ENCODE assay signal across 8 cellular contexts in the genomic region with DNA sequence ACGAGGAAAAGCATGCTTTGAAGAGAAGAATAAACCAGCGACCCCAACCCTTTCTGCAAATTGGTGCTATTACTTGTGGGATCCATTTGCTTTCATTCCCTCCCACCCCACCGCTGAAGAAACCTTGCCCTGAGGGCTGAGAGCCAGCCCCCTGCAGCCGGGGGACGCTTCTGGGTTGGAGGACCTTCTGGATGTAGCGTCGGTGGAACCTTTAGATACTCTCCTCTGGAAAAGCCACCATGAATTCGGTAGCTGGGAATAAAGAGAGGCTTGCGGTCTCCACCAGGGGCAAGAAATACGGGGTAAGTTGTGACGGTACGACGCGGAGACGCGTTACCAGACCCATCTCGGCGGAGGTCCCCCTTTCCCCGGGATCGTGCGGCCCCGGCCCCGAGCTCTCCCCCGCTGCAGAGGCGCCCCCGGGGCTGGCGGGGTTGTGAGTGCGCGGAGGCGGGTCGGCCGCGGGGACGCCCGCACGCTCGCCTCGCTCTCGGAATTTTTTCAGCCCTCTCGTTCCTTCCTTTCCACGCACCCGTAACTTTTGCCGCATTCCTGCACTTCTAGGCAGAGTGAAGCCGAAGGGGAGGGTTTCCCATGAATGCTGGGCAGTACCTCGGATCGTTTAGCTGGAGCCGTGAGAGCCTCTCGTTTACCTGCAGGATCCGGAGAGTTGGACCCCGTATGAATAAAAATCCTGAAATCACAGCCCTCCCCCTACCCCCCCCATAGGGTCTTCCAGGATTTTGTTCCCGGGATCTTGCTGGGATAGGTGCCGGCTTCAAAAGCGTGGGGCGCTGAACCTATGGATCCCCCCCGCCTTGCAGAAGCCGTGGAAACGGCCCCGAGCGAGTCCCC. TPM values are rescaled to one million over a fixed set of nuclear protein-coding genes. Genes with fewer than 3 reads are reported as not detected.
DNase-seq lines count a peak whose midpoint lies in the region; ATAC-seq and TF ChIP-seq lines count a peak whose summit lies in the region.

No MANE protein-coding gene starts in this region.

- peak overlapping the region; percentile 97 for H3K4me2 ChIP-seq in smooth muscle cell

- H3K9me3 ChIP-seq in iPS-18a (ENCODE audit: control insufficient read depth, low read depth, low read length) (no peaks in the 10 kb centered on the region), smooth muscle cell (replicated peaks; ENCODE audit: low read depth) (no peaks in the 10 kb centered on the region)

- H3K4me1 Mint-ChIP-seq in T-helper 1 cell treated with Interleukin-12 subunit alpha and Interleukin-12 subunit beta and Interleukin-4 antibody, amounts not matched to agents 30 μg/mL and 1 μg/mL, for 36 hours (ENCODE audit: low read depth), result peaks cover 18% of the 10 kb centered on the region
- H3K4me1 Mint-ChIP-seq in activated naive CD8-positive, alpha-beta T cell treated with anti-CD3 and anti-CD28 coated beads, Interleukin-2, amount 50 U/mL, for 24 hours, result peaks cover 23% of the 10 kb centered on the region

- peaks cover 55% of the 10 kb centered on the region for H3K79me2 ChIP-seq in smooth muscle cell (ENCODE audit: low read depth)

- ATAC-seq in activated naive CD8-positive, alpha-beta T cell treated with anti-CD3 and anti-CD28 coated beads, Interleukin-2, amount 50 U/mL, for 24 hours, result no peak
- ATAC-seq in HG02759 (IDR thresholded peaks at IDR 0.05; ENCODE audit: unreplicated experiment), result no peak

- H3K27me3 Mint-ChIP-seq in T-helper 1 cell treated with Interleukin-12 subunit alpha and Interleukin-12 subunit beta and Interleukin-4 antibody, amounts not matched to agents 30 μg/mL and 1 μg/mL, for 36 hours (ENCODE audit: low read depth), result peaks cover 78% of the 10 kb centered on the region
- H3K27me3 Mint-ChIP-seq in activated naive CD8-positive, alpha-beta T cell treated with anti-CD3 and anti-CD28 coated beads, Interleukin-2, amount 50 U/mL, for 24 hours, result peaks cover 73% of the 10 kb centered on the region

- H3K27me3 ChIP-seq in iPS-18a (ENCODE audit: control insufficient read depth, insufficient read depth, low read length), result peaks cover 69% of the 10 kb centered on the region
- no peaks in the 10 kb centered on the region for H3K27me3 ChIP-seq in smooth muscle cell (ENCODE audit: low read depth)

- peak overlapping the region; percentile 71 for H3K4me3 Mint-ChIP-seq in T-helper 1 cell treated with Interleukin-12 subunit alpha and Interleukin-12 subunit beta and Interleukin-4 antibody, amounts not matched to agents 30 μg/mL and 1 μg/mL, for 36 hours
- H3K4me3 Mint-ChIP-seq in activated naive CD8-positive, alpha-beta T cell treated with anti-CD3 and anti-CD28 coated beads, Interleukin-2, amount 50 U/mL, for 24 hours, result peak overlapping the region; percentile 71

- no peaks in the 10 kb centered on the region for H3K9me3 Mint-ChIP-seq in T-helper 1 cell treated with Interleukin-12 subunit alpha and Interleukin-12 subunit beta and Interleukin-4 antibody, amounts not matched to agents 30 μg/mL and 1 μg/mL, for 36 hours
- H3K9me3 Mint-ChIP-seq in activated naive CD8-positive, alpha-beta T cell treated with anti-CD3 and anti-CD28 coated beads, Interleukin-2, amount 50 U/mL, for 24 hours, result peaks cover 4% of the 10 kb centered on the region

- under 1% methylated on average over 54 of the region's 59 CpGs for WGBS in smooth muscle cell (ENCODE audit: low lambda C conversion rate)

- no peak overlapping the region for H3K27ac Mint-ChIP-seq in T-helper 1 cell treated with Interleukin-12 subunit alpha and Interleukin-12 subunit beta and Interleukin-4 antibody, amounts not matched to agents 30 μg/mL and 1 μg/mL, for 36 hours
- H3K27ac Mint-ChIP-seq in activated naive CD8-positive, alpha-beta T cell treated with anti-CD3 and anti-CD28 coated beads, Interleukin-2, amount 50 U/mL, for 24 hours, result no peak overlapping the region

- TF ChIP-seq CTCF in smooth muscle cell (IDR thresholded peaks at IDR 0.05; ENCODE audit: borderline replicate concordance, insufficient read depth, poor library complexity, severe bottlenecking), result peak; percentile 11

- H3F3A ChIP-seq in smooth muscle cell (ENCODE audit: low read depth), result peaks cover 15% of the 10 kb centered on the region

- peak overlapping the region; percentile 12 for H3K9ac ChIP-seq in iPS-18a (ENCODE audit: low read length)
- H3K9ac ChIP-seq in smooth muscle cell (ENCODE audit: low read depth), result peak overlapping the region; percentile 69

- H4K20me1 ChIP-seq in smooth muscle cell (ENCODE audit: low read depth), result peaks cover 48% of the 10 kb centered on the region

- H3K4me3 ChIP-seq in iPS-18a (ENCODE audit: low read length), result peak overlapping the region; percentile 60
- peak overlapping the region; percentile 89 for H3K4me3 ChIP-seq in smooth muscle cell

- DNase-seq in T-helper 1 cell (no peak), NCI-H2171 (lab: John Stamatoyannopoulos, UW) (peak; percentile 33), smooth muscle cell (lab: John Stamatoyannopoulos, UW; ENCODE audit: unreplicated experiment) (no peak), amniotic stem cell (lab: John Stamatoyannopoulos, UW) (no peak)
- DNase-seq in activated naive CD8-positive, alpha-beta T cell treated with anti-CD3 and anti-CD28 coated beads, Interleukin-2, amount 50 U/mL, for 24 hours, result peak; percentile 9

- no peaks in the 10 kb centered on the region for H3K36me3 Mint-ChIP-seq in T-helper 1 cell treated with Interleukin-12 subunit alpha and Interleukin-12 subunit beta and Interleukin-4 antibody, amounts not matched to agents 30 μg/mL and 1 μg/mL, for 36 hours (ENCODE audit: low read depth)
- H3K36me3 Mint-ChIP-seq in activated naive CD8-positive, alpha-beta T cell treated with anti-CD3 and anti-CD28 coated beads, Interleukin-2, amount 50 U/mL, for 24 hours (ENCODE audit: low read depth), result no peaks in the 10 kb centered on the region

- H3K27ac ChIP-seq in iPS-18a (ENCODE audit: low read length) (no peak overlapping the region), smooth muscle cell (ENCODE audit: low read depth) (peak overlapping the region; percentile 75)

- H2AFZ ChIP-seq in smooth muscle cell (ENCODE audit: low read depth), result peak overlapping the region; percentile 88

- H3K36me3 ChIP-seq in iPS-18a (ENCODE audit: control insufficient read depth, low read depth, low read length), result no peaks in the 10 kb centered on the region
- no peaks in the 10 kb centered on the region for H3K36me3 ChIP-seq in smooth muscle cell (ENCODE audit: low read depth)

- H3K4me1 ChIP-seq in iPS-18a (ENCODE audit: control insufficient read depth, low read depth, low read length) (peaks cover 14% of the 10 kb centered on the region), smooth muscle cell (ENCODE audit: low read depth) (peaks cover 19% of the 10 kb centered on the region)

RNA-seq across cellular contexts. Expression of gene KIF26B, which starts 0.6 kb away (rescaled TPM):
- 42.1 and 43.3 TPM in 2 replicates for total RNA-seq in smooth muscle cell
- polyA plus RNA-seq in smooth muscle cell, result 24.1 and 24.9 TPM in 2 replicates

Comparison
In these comparisons a context has a peak if more than half of its experiments do, and no peak if none do; other contexts are left out.
1. DNase-seq: peak in NCI-H2171 (single experiment) and activated naive CD8-positive, alpha-beta T cell treated with anti-CD3 and anti-CD28 coated beads, Interleukin-2, amount 50 U/mL, for 24 hours (single experiment); none in T-helper 1 cell (0 of 5), smooth muscle cell (single experiment) and amniotic stem cell (single experiment).